23 cellular contexts compared by ENCODE assay signal in the genomic region with DNA sequence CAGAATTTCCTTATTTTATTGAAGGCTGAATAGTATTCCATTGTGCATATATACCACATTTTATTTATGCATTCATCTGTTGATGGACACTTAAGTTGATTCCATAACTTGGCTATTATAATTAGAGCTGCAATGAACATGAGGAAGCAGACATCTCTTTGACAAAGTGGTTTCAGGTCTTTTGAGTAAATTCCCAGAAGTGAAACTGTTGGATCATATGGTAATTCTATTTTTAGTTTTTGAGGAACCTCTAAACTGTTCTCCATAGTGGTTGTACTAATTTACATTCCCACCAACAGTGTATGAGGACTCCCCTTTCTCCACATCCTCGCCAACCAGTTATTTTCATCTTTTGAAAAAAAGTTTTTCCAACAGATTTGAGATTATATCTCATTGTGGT.
"Had no signal": no experiment of that assay in that cellular context is flagged by ENCODE, and none has a peak within 500 bp of the region (broad histone marks: within the 10 kb centered on the region; RNA-seq: fewer than 3 reads in every experiment).

No MANE protein-coding gene starts in this region.

- H3K4me3 ChIP-seq: cardiac muscle cell, K562, Peyer's patch, SJSA1 had no signal

- H3K27me3 ChIP-seq: brain microvascular endothelial cell, cardiac muscle cell, Peyer's patch, SJSA1 had no signal

- H3K27ac ChIP-seq: brain microvascular endothelial cell, cardiac muscle cell, Peyer's patch, RWPE1, SJSA1, WERI-Rb-1 had no signal

- H3K36me3 ChIP-seq: brain microvascular endothelial cell, cardiac muscle cell, Peyer's patch, SJSA1, WERI-Rb-1 had no signal

- DNase-seq: activated CD4-positive, alpha-beta memory T cell treated with anti-CD3 and anti-CD28 coated beads, Interleukin-2, amount 10 ng/mL, durations not matched to agents 7 days and 5 days; activated CD4-positive, alpha-beta T cell treated with anti-CD3 and anti-CD28 coated beads for 36 hours; activated CD4-positive, alpha-beta T cell treated with anti-CD3 and anti-CD28 coated beads, Interleukin-2, amount 50 U/mL, for 1 hour; activated gamma-delta T cell treated with Interleukin-2 at 50 U/mL for 16 hours; activated naive CD4-positive, alpha-beta T cell treated with anti-CD3 and anti-CD28 coated beads, Interleukin-2, amount 10 ng/mL, durations not matched to agents 7 days and 5 days; activated naive CD8-positive, alpha-beta T cell treated with anti-CD3 and anti-CD28 coated beads for 36 hours; activated T-cell treated with anti-CD3 and anti-CD28 coated beads, Interleukin-2, amount 50 U/mL, for 72 hours; brain microvascular endothelial cell; Kasumi-1; NCI-H1105 treated with DMSO at 0.1 percent for 48 hours; NCI-H1436 treated with DMSO at 0.1 percent for 48 hours; NCI-H187; NCI-H2081; NK-92 treated with Interleukin-12 subunit alpha and Interleukin-12 subunit beta, amount 100 ng/mL, for 24 hours; Peyer's patch; SHP77; T-helper 17 cell; T1000; WERI-Rb-1 had no signal

- H3K9me3 ChIP-seq: Peyer's patch, SJSA1 had no signal

- H3K4me1 ChIP-seq: Peyer's patch, SJSA1 had no signal
